Comparison of ENCODE assay signal across 26 cellular contexts in genomic region chr1:168552961-168553360, GRCh38. TPM values are rescaled to one million over a fixed set of nuclear protein-coding genes. Genes with fewer than 3 reads are reported as not detected.
DNase-seq lines count a peak whose midpoint lies in the region; ATAC-seq, FAIRE-seq and TF ChIP-seq lines count a peak whose summit lies in the region.
"Had no signal": no experiment of that assay in that cellular context is flagged by ENCODE, and none has a peak within 500 bp of the region (broad histone marks: within the 10 kb centered on the region; RNA-seq: fewer than 3 reads in every experiment).

No MANE protein-coding gene starts in this region.

- CTCF ChIA-PET in HepG2 (lab: Yijun Ruan, JAX; ENCODE audit: low intra/inter-chr PET ratio, low total read pairs) = no interaction called here

- peaks cover 68% of the 10 kb centered on the region for H3K4me1 Mint-ChIP-seq in activated naive CD8-positive, alpha-beta T cell treated with anti-CD3 and anti-CD28 coated beads, Interleukin-2, amount 50 U/mL, for 24 hours
- H3K4me1 Mint-ChIP-seq: B cell had no signal

- H4K20me1 ChIP-seq in HepG2 (ENCODE audit: insufficient read depth, low read length) = no peaks in the 10 kb centered on the region

- H3K9ac ChIP-seq in HepG2 (ENCODE audit: insufficient read depth, low read depth, low read length) = no peak overlapping the region

- H3K9me3 ChIP-seq in HepG2 (ENCODE audit: low read length) = no peaks in the 10 kb centered on the region
- H3K9me3 ChIP-seq: HAP-1, SJCRH30 had no signal

- intact Hi-C loops in HepG2 (cut with micrococcal nuclease; ENCODE audit: unreplicated experiment) = no loop called here

- H3K79me2 ChIP-seq in HepG2 (ENCODE audit: insufficient read depth, low read length) = peaks cover 2% of the 10 kb centered on the region

- peaks cover 14% of the 10 kb centered on the region for H3K9me3 Mint-ChIP-seq in activated naive CD8-positive, alpha-beta T cell treated with anti-CD3 and anti-CD28 coated beads, Interleukin-2, amount 50 U/mL, for 24 hours
- H3K9me3 Mint-ChIP-seq: CD8-positive, alpha-beta T cell had no signal

- H3K27me3 ChIP-seq in HepG2 (ENCODE audit: control insufficient read depth in 1 of 2, insufficient read depth in 2 of 2, low read length in 2 of 2) = no peaks in the 10 kb centered on the region
- H3K27me3 ChIP-seq: SJCRH30 had no signal

- TF ChIP-seq CTCF in D721Med (IDR thresholded peaks at IDR 0.05; ENCODE audit: insufficient read depth, missing control alignments) (no peak), HepG2 (CRISPR knock-in tag; IDR thresholded peaks at IDR 0.05) (no peak)

- H3K4me3 ChIP-seq in HepG2 (replicated peaks in 1 of 3; ENCODE audit: insufficient read depth in 1 of 3, low read depth in 2 of 3, low read length in 3 of 3) = no peak overlapping the region
- H3K4me3 ChIP-seq: HAP-1, PC-9, SJCRH30 had no signal

- no TSS peak for BruUV-seq in HepG2 (replicated peaks; lab: Mats Ljungman, UMichigan)

- H3K27me3 Mint-ChIP-seq in activated naive CD8-positive, alpha-beta T cell treated with anti-CD3 and anti-CD28 coated beads, Interleukin-2, amount 50 U/mL, for 24 hours = no peaks in the 10 kb centered on the region
- H3K27me3 Mint-ChIP-seq: T-cell had no signal

- no peak overlapping the region for H2AFZ ChIP-seq in HepG2 (ENCODE audit: low read length)
- H2AFZ ChIP-seq: PC-9 had no signal

- no peak for TF ChIP-seq POLR2A in HepG2 (IDR thresholded peaks at IDR 0.05; ENCODE audit: insufficient read depth in 1 of 2, low read depth in 2 of 2, low read length in 2 of 2)

- DNase-seq in D721Med (ENCODE audit: insufficient read length, low spot score) = peak; percentile 34
- DNase-seq in NCI-H82 (lab: John Stamatoyannopoulos, UW) = peak; percentile 83
- no peak for DNase-seq in activated naive CD8-positive, alpha-beta T cell treated with anti-CD3 and anti-CD28 coated beads, Interleukin-2, amount 50 U/mL, for 24 hours
- no peak for DNase-seq in HepG2 (ENCODE audit: low spot score)
- DNase-seq: CD8-positive, alpha-beta T cell; GOT3; HFFc6; Karpas-422; NCI-H1092 treated with DMSO at 0.1 percent for 48 hours; NCI-H1436; NCI-H187; NCI-H2081 treated with DMSO at 0.1 percent for 48 hours; NCI-H2171; NCI-H524; NCI-H774; PC-9; SJCRH30; T-cell had no signal

- FAIRE-seq in D721Med (lab: Jason Lieb, UNC) (peak; percentile 96), HepG2 (lab: Jason Lieb, UNC) (no peak)

- H3K4me3 Mint-ChIP-seq in activated naive CD8-positive, alpha-beta T cell treated with anti-CD3 and anti-CD28 coated beads, Interleukin-2, amount 50 U/mL, for 24 hours = peak overlapping the region; percentile 31
- H3K4me3 Mint-ChIP-seq: B cell; CD8-positive, alpha-beta T cell; HFFc6; T-cell had no signal

- no peaks in the 10 kb centered on the region for H3K36me3 ChIP-seq in HepG2 (replicated peaks in 1 of 2; ENCODE audit: control insufficient read depth in 1 of 2, insufficient read depth in 2 of 2, low read length in 2 of 2)
- H3K36me3 ChIP-seq: HAP-1, SJCRH30 had no signal

- 92% methylated on average over 6 of the region's 6 CpGs for WGBS in HepG2 (ENCODE audit: low lambda C conversion rate)

- TF ChIP-seq RAD21 in HepG2 (CRISPR knock-in tag; IDR thresholded peaks at IDR 0.05) = no peak

- POLR2A ChIA-PET in HepG2 (lab: Yijun Ruan, JAX) = no interaction called here

- H3K36me3 Mint-ChIP-seq in activated naive CD8-positive, alpha-beta T cell treated with anti-CD3 and anti-CD28 coated beads, Interleukin-2, amount 50 U/mL, for 24 hours (ENCODE audit: low read depth) = peaks cover 10% of the 10 kb centered on the region
- H3K36me3 Mint-ChIP-seq: CD8-positive, alpha-beta T cell had no signal

- H3K27ac Mint-ChIP-seq in activated naive CD8-positive, alpha-beta T cell treated with anti-CD3 and anti-CD28 coated beads, Interleukin-2, amount 50 U/mL, for 24 hours = peak overlapping the region; percentile 94
- H3K27ac Mint-ChIP-seq: B cell; CD8-positive, alpha-beta T cell; HFFc6; T-cell had no signal

- ATAC-seq in activated naive CD8-positive, alpha-beta T cell treated with anti-CD3 and anti-CD28 coated beads, Interleukin-2, amount 50 U/mL, for 24 hours = no peak
- ATAC-seq in HepG2 (no peak), SK-N-SH treated with all-trans-retinoic acid at 6 μM for 48 hours (no peak), GM21737 (IDR thresholded peaks at IDR 0.05; ENCODE audit: unreplicated experiment) (no peak), GM18867 (IDR thresholded peaks at IDR 0.05; ENCODE audit: unreplicated experiment) (no peak)
- ATAC-seq: CD8-positive, alpha-beta T cell; Right ventricle myocardium inferior; T-cell had no signal

- H3K4me2 ChIP-seq in HepG2 (ENCODE audit: low read depth, low read length) = no peak overlapping the region
- H3K4me2 ChIP-seq: PC-9 had no signal

- TF ChIP-seq EP300 in HepG2 (IDR thresholded peaks at IDR 0.05; ENCODE audit: low read depth in 2 of 2, low read length in 2 of 2) (no peak), HepG2 (CRISPR knock-in tag; IDR thresholded peaks at IDR 0.05; ENCODE audit: borderline replicate concordance) (no peak)

- in situ Hi-C loops in HepG2 (cut with HindIII; ENCODE audit: extremely low pct_ligation_motif_present, low pct_unique_long_range_greater_than_20kb) = no loop called here

- peak overlapping the region; percentile 28 for H3K27ac ChIP-seq in HepG2 (ENCODE audit: extremely low read length, insufficient read depth, low read length)
- H3K27ac ChIP-seq: C4-2B, PC-9, SJCRH30 had no signal

- H3K4me1 ChIP-seq in HepG2 (ENCODE audit: insufficient read depth, low read length) = peaks cover 75% of the 10 kb centered on the region
- H3K4me1 ChIP-seq: HAP-1 had no signal

TF ChIP-seq in SK-N-SH treated with all-trans-retinoic acid at 6 μM for 48 hours, 23 proteins besides CTCF, POLR2A, EP300 and RAD21 (continues in another document):
- no peak for TF ChIP-seq ESRRG (CRISPR knock-in tag; IDR thresholded peaks at IDR 0.05)
- no peak for TF ChIP-seq SNAI2 (CRISPR knock-in tag; IDR thresholded peaks at IDR 0.05)
- no peak for TF ChIP-seq CSDC2 (CRISPR knock-in tag; IDR thresholded peaks at IDR 0.05)
- no peak for TF ChIP-seq ZFP30 (CRISPR knock-in tag; IDR thresholded peaks at IDR 0.05)

RNA-seq across cellular contexts. Expression of gene XCL2, which starts 9.2 kb away (rescaled TPM):
- total RNA-seq in HepG2 (2016; rRNA removed; fragmentation: Illumina TruSeq; extraction: Trizol) = not detected in 2 replicates
- not detected in 2 replicates for total RNA-seq in HepG2 (2016; cell fraction: cytosol; rRNA removed; fragmentation: Illumina TruSeq; extraction: Trizol; ENCODE audit: low read depth)
- total RNA-seq in HepG2 (2016; cell fraction: insoluble cytoplasmic fraction; rRNA removed; fragmentation: Illumina TruSeq; extraction: Trizol) = not detected in 2 replicates
- total RNA-seq in HepG2 (2016; cell fraction: membrane; rRNA removed; fragmentation: Illumina TruSeq; extraction: Trizol) = not detected in 2 replicates
- total RNA-seq in HepG2 (2016; cell fraction: nucleus; rRNA removed; fragmentation: Illumina TruSeq; extraction: Trizol) = not detected in 2 replicates
- polyA plus RNA-seq in HepG2 (2011; rRNA removed) = 0.50 TPM in 1 of 2 replicates, not detected in the other
- polyA plus RNA-seq in HepG2 (2011; cell fraction: cytosol; rRNA removed) = 0.22 TPM in 1 of 2 replicates, not detected in the other
- polyA plus RNA-seq in HepG2 (2011; cell fraction: nucleus; rRNA removed) = 0.40 TPM in 1 of 2 replicates, not detected in the other
- polyA plus RNA-seq in HepG2 (2012) = not detected in 2 replicates
- not detected in 2 replicates for polyA plus RNA-seq in HepG2 (2016; cell fraction: cytosol; fragmentation: Illumina TruSeq; extraction: Trizol; ENCODE audit: low read depth)
- not detected in 2 replicates for polyA plus RNA-seq in HepG2 (2016; cell fraction: insoluble cytoplasmic fraction; fragmentation: Illumina TruSeq; extraction: Trizol; ENCODE audit: low read depth)
- not detected in 2 replicates for polyA plus RNA-seq in HepG2 (2016; cell fraction: membrane; fragmentation: Illumina TruSeq; extraction: Trizol; ENCODE audit: low read depth)
- not detected in 2 replicates for polyA plus RNA-seq in HepG2 (2016; cell fraction: nucleus; fragmentation: Illumina TruSeq; extraction: Trizol; ENCODE audit: insufficient read depth, low read depth)
- polyA minus RNA-seq in HepG2 (2011; rRNA and poly(A)+ RNA removed; ENCODE audit: low replicate concordance) = not detected in 2 replicates
- not detected in 2 replicates for polyA minus RNA-seq in HepG2 (2011; cell fraction: cytosol; rRNA and poly(A)+ RNA removed)
- not detected in 2 replicates for polyA minus RNA-seq in HepG2 (2011; cell fraction: nucleus; rRNA and poly(A)+ RNA removed)
- total RNA-seq: B cell, HFFc6, PC-9, Right ventricle myocardium inferior, RPMI7951, SJCRH30 had no signal

RNA-seq across cellular contexts. Expression of gene XCL1, which starts 23.4 kb away (rescaled TPM):
- total RNA-seq in HepG2 (2016; rRNA removed; fragmentation: Illumina TruSeq; extraction: Trizol) = 0.90 and 2.5 TPM in 2 replicates
- 1.3 and 1.5 TPM in 2 replicates for total RNA-seq in HepG2 (2016; cell fraction: cytosol; rRNA removed; fragmentation: Illumina TruSeq; extraction: Trizol; ENCODE audit: low read depth)
- 1.6 and 1.8 TPM in 2 replicates for total RNA-seq in HepG2 (2016; cell fraction: insoluble cytoplasmic fraction; rRNA removed; fragmentation: Illumina TruSeq; extraction: Trizol)
- 1.2 and 1.8 TPM in 2 replicates for total RNA-seq in HepG2 (2016; cell fraction: membrane; rRNA removed; fragmentation: Illumina TruSeq; extraction: Trizol)
- 3.9 and 4.0 TPM in 2 replicates for total RNA-seq in HepG2 (2016; cell fraction: nucleus; rRNA removed; fragmentation: Illumina TruSeq; extraction: Trizol)
- polyA plus RNA-seq in HepG2 (2011; rRNA removed) = 7.6 and 9.4 TPM in 2 replicates
- polyA plus RNA-seq in HepG2 (2011; cell fraction: cytosol; rRNA removed) = 1.5 and 1.6 TPM in 2 replicates
- 24.4 and 25.3 TPM in 2 replicates for polyA plus RNA-seq in HepG2 (2011; cell fraction: nucleus; rRNA removed)
- 4.1 and 4.2 TPM in 2 replicates for polyA plus RNA-seq in HepG2 (2012)
- polyA plus RNA-seq in HepG2 (2016; cell fraction: cytosol; fragmentation: Illumina TruSeq; extraction: Trizol; ENCODE audit: low read depth) = 0.75 and 1.1 TPM in 2 replicates
- 0.89 and 1.1 TPM in 2 replicates for polyA plus RNA-seq in HepG2 (2016; cell fraction: insoluble cytoplasmic fraction; fragmentation: Illumina TruSeq; extraction: Trizol; ENCODE audit: low read depth)
- 1.0 and 1.3 TPM in 2 replicates for polyA plus RNA-seq in HepG2 (2016; cell fraction: membrane; fragmentation: Illumina TruSeq; extraction: Trizol; ENCODE audit: low read depth)
- polyA plus RNA-seq in HepG2 (2016; cell fraction: nucleus; fragmentation: Illumina TruSeq; extraction: Trizol; ENCODE audit: insufficient read depth, low read depth) = 14.2 and 14.3 TPM in 2 replicates
- polyA minus RNA-seq in HepG2 (2011; rRNA and poly(A)+ RNA removed; ENCODE audit: low replicate concordance) = 0.70 and 2.1 TPM in 2 replicates
- polyA minus RNA-seq in HepG2 (2011; cell fraction: cytosol; rRNA and poly(A)+ RNA removed) = 0.59 TPM in 1 of 2 replicates, not detected in the other
- polyA minus RNA-seq in HepG2 (2011; cell fraction: nucleus; rRNA and poly(A)+ RNA removed) = 4.6 and 6.7 TPM in 2 replicates
- total RNA-seq: B cell, HFFc6, PC-9, RPMI7951 had no signal

Comparison
In these comparisons a context has a peak if more than half of its experiments do, and no peak if none do; other contexts are left out.
1. DNase-seq: peak in D721Med (single experiment) and NCI-H82 (single experiment); none in activated naive CD8-positive, alpha-beta T cell treated with anti-CD3 and anti-CD28 coated beads, Interleukin-2, amount 50 U/mL, for 24 hours (single experiment) and HepG2 (single experiment).